Comparison of ENCODE assay signal across 10 cellular contexts in the genomic region with DNA sequence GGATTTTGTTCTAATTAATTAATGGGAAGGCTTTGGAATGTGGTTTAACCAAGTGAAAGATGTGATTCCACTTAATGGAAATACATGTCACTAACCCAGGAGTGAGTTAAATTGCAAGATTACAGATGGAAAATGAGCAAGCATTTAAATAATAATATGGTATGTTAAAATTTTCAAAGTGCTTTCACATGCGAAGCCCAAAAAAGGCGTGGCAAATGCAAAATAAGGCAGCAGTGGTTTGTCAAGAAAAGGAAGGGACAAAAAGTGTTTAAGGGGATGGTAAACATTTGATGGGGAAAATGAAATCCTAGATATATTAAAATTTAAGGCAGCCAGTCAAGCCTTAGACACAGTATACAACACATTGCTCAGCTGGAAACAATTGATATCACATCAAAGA. TPM values are rescaled to one million over a fixed set of nuclear protein-coding genes. Genes with fewer than 3 reads are reported as not detected.
DNase-seq lines count a peak whose midpoint lies in the region; ATAC-seq and TF ChIP-seq lines count a peak whose summit lies in the region.
"Had no signal": no experiment of that assay in that cellular context is flagged by ENCODE, and none has a peak within 500 bp of the region (broad histone marks: within the 10 kb centered on the region; RNA-seq: fewer than 3 reads in every experiment).

No MANE protein-coding gene starts in this region.

- intact Hi-C loops in activated naive CD4-positive, alpha-beta T cell treated with anti-CD3 and anti-CD28 coated beads for 36 hours (cut with micrococcal nuclease), result loop anchor here (5.0 kb wide), 1 partner anchor 314 kb away; the partner anchor contains the start of gene AP3S2
- intact Hi-C loops in PC-9 (cut with micrococcal nuclease; ENCODE audit: unreplicated experiment), result loop anchor here (10.0 kb wide), 1 partner anchor 243 kb away; the partner anchor contains the start of gene POLG

- 34% methylated on average over 2 of the region's 2 CpGs for WGBS in smooth muscle cell (ENCODE audit: low lambda C conversion rate)

- H3K27me3 Mint-ChIP-seq in activated naive CD4-positive, alpha-beta T cell treated with anti-CD3 and anti-CD28 coated beads, Interleukin-2, amount 10 ng/mL, durations not matched to agents 7 days and 5 days, result no peaks in the 10 kb centered on the region
- H3K27me3 Mint-ChIP-seq in activated naive CD4-positive, alpha-beta T cell treated with anti-CD3 and anti-CD28 coated beads for 36 hours (ENCODE audit: low read depth), result no peaks in the 10 kb centered on the region
- peaks cover 2% of the 10 kb centered on the region for H3K27me3 Mint-ChIP-seq in glutamatergic neuron (ENCODE audit: unreplicated experiment)

- peaks cover 24% of the 10 kb centered on the region for H3K4me1 ChIP-seq in PC-9 (replicated peaks; ENCODE audit: insufficient read depth)
- H3K4me1 ChIP-seq in smooth muscle cell (ENCODE audit: low read depth), result no peaks in the 10 kb centered on the region

- H4K20me1 ChIP-seq in PC-9 (ENCODE audit: insufficient read depth) (no peaks in the 10 kb centered on the region; the same call in 1 of the 2 replicates), smooth muscle cell (ENCODE audit: low read depth) (no peaks in the 10 kb centered on the region)

- BruUV-seq in PC-9 (replicated peaks; lab: Mats Ljungman, UMichigan), result no TSS peak

- H3K4me3 ChIP-seq in PC-9 (peak overlapping the region; percentile 53; the same call in 1 of the 2 replicates), smooth muscle cell (peak overlapping the region; percentile 16)

- peaks cover 45% of the 10 kb centered on the region for H3K4me1 Mint-ChIP-seq in activated naive CD4-positive, alpha-beta T cell treated with anti-CD3 and anti-CD28 coated beads, Interleukin-2, amount 10 ng/mL, durations not matched to agents 7 days and 5 days
- H3K4me1 Mint-ChIP-seq in activated naive CD4-positive, alpha-beta T cell treated with anti-CD3 and anti-CD28 coated beads for 36 hours (ENCODE audit: low read depth), result peaks cover 18% of the 10 kb centered on the region
- H3K4me1 Mint-ChIP-seq in glutamatergic neuron (ENCODE audit: low read depth, unreplicated experiment), result no peaks in the 10 kb centered on the region

- no peaks in the 10 kb centered on the region for H3K9me3 Mint-ChIP-seq in activated naive CD4-positive, alpha-beta T cell treated with anti-CD3 and anti-CD28 coated beads, Interleukin-2, amount 10 ng/mL, durations not matched to agents 7 days and 5 days
- no peaks in the 10 kb centered on the region for H3K9me3 Mint-ChIP-seq in activated naive CD4-positive, alpha-beta T cell treated with anti-CD3 and anti-CD28 coated beads for 36 hours
- H3K9me3 Mint-ChIP-seq in glutamatergic neuron (ENCODE audit: unreplicated experiment), result peaks cover 8% of the 10 kb centered on the region

- no peak overlapping the region for H3K9ac ChIP-seq in smooth muscle cell (ENCODE audit: low read depth)

- TF ChIP-seq CTCF in PC-9 (conservative IDR thresholded peaks at IDR 0.05) (no peak), smooth muscle cell (IDR thresholded peaks at IDR 0.05; ENCODE audit: borderline replicate concordance, insufficient read depth, poor library complexity, severe bottlenecking) (no peak), glutamatergic neuron (IDR thresholded peaks at IDR 0.05; ENCODE audit: partially characterized antibody, unreplicated experiment) (no peak)

- H3F3A ChIP-seq in PC-9 (ENCODE audit: insufficient read depth, low read depth) (no peaks in the 10 kb centered on the region; the same call in 1 of the 2 replicates), smooth muscle cell (ENCODE audit: low read depth) (no peaks in the 10 kb centered on the region)

- POLR2A ChIA-PET in PC-9 (lab: Charles Lee; ENCODE audit: unreplicated experiment), result no interaction called here

- H3K27me3 ChIP-seq in PC-9 (ENCODE audit: insufficient read depth, low read depth) (no peaks in the 10 kb centered on the region), smooth muscle cell (ENCODE audit: low read depth) (no peaks in the 10 kb centered on the region)

- H3K4me3 Mint-ChIP-seq in activated naive CD4-positive, alpha-beta T cell treated with anti-CD3 and anti-CD28 coated beads, Interleukin-2, amount 10 ng/mL, durations not matched to agents 7 days and 5 days, result peak overlapping the region; percentile 37
- H3K4me3 Mint-ChIP-seq in activated naive CD4-positive, alpha-beta T cell treated with anti-CD3 and anti-CD28 coated beads for 36 hours, result no peak overlapping the region
- no peak overlapping the region for H3K4me3 Mint-ChIP-seq in glutamatergic neuron (ENCODE audit: unreplicated experiment)

- no peak for DNase-seq in activated naive CD4-positive, alpha-beta T cell treated with anti-CD3 and anti-CD28 coated beads, Interleukin-2, amount 10 ng/mL, durations not matched to agents 7 days and 5 days
- no peak for DNase-seq in activated naive CD4-positive, alpha-beta T cell treated with anti-CD3 and anti-CD28 coated beads for 36 hours
- no peak for DNase-seq in PC-9
- peak; percentile 9 for DNase-seq in fibroblast of gingiva (ENCODE audit: low read depth)
- no peak for DNase-seq in smooth muscle cell (lab: John Stamatoyannopoulos, UW; ENCODE audit: unreplicated experiment)
- no peak for DNase-seq in nucleus accumbens (lab: John Stamatoyannopoulos, UW)
- no peak for DNase-seq in glutamatergic neuron
- DNase-seq: Right ventricle myocardium superior; stimulated activated naive CD4-positive, alpha-beta T cell had no signal

- no peak overlapping the region for H3K27ac ChIP-seq in PC-9
- H3K27ac ChIP-seq in smooth muscle cell (ENCODE audit: low read depth), result no peak overlapping the region

- H3K79me2 ChIP-seq in PC-9 (ENCODE audit: low read depth) (peaks cover 75% of the 10 kb centered on the region), smooth muscle cell (ENCODE audit: low read depth) (peaks cover 54% of the 10 kb centered on the region)

- H3K9me2 ChIP-seq in PC-9 (ENCODE audit: insufficient read depth), result no peaks in the 10 kb centered on the region

- no peak overlapping the region for H3K27ac Mint-ChIP-seq in activated naive CD4-positive, alpha-beta T cell treated with anti-CD3 and anti-CD28 coated beads, Interleukin-2, amount 10 ng/mL, durations not matched to agents 7 days and 5 days
- H3K27ac Mint-ChIP-seq in activated naive CD4-positive, alpha-beta T cell treated with anti-CD3 and anti-CD28 coated beads for 36 hours, result no peak overlapping the region
- no peak overlapping the region for H3K27ac Mint-ChIP-seq in glutamatergic neuron (ENCODE audit: unreplicated experiment)

- no peaks in the 10 kb centered on the region for H3K9me3 ChIP-seq in PC-9 (ENCODE audit: insufficient read depth, low read depth)
- no peaks in the 10 kb centered on the region for H3K9me3 ChIP-seq in smooth muscle cell (replicated peaks; ENCODE audit: low read depth)

- H3K36me3 ChIP-seq in PC-9 (ENCODE audit: low read depth), result no peaks in the 10 kb centered on the region; the same call in 1 of the 2 replicates
- H3K36me3 ChIP-seq in smooth muscle cell (ENCODE audit: low read depth), result no peaks in the 10 kb centered on the region

- ATAC-seq in GM21526 (IDR thresholded peaks at IDR 0.05; ENCODE audit: low FRiP score, unreplicated experiment), result no peak

- H3K36me3 Mint-ChIP-seq in activated naive CD4-positive, alpha-beta T cell treated with anti-CD3 and anti-CD28 coated beads, Interleukin-2, amount 10 ng/mL, durations not matched to agents 7 days and 5 days, result peaks cover 33% of the 10 kb centered on the region
- H3K36me3 Mint-ChIP-seq in activated naive CD4-positive, alpha-beta T cell treated with anti-CD3 and anti-CD28 coated beads for 36 hours (ENCODE audit: low read depth), result peaks cover 54% of the 10 kb centered on the region
- no peaks in the 10 kb centered on the region for H3K36me3 Mint-ChIP-seq in glutamatergic neuron (ENCODE audit: unreplicated experiment)

- CTCF ChIA-PET in activated naive CD4-positive, alpha-beta T cell treated with anti-CD3 and anti-CD28 coated beads, Interleukin-2, amount 10 ng/mL, durations not matched to agents 7 days and 5 days (lab: Charles Lee), result no interaction called here
- CTCF ChIA-PET in activated naive CD4-positive, alpha-beta T cell treated with anti-CD3 and anti-CD28 coated beads for 36 hours (lab: Charles Lee), result no interaction called here
- CTCF ChIA-PET in PC-9 (lab: Charles Lee), result no interaction called here

- H2AFZ ChIP-seq in PC-9 (0 out of 2 replicates have a peak overlapping the region, but pooled peaks have one; percentile 37), smooth muscle cell (ENCODE audit: low read depth) (peak overlapping the region; percentile 60)

- peak overlapping the region; percentile 91 for H3K4me2 ChIP-seq in PC-9
- H3K4me2 ChIP-seq in smooth muscle cell, result peak overlapping the region; percentile 80

RNA-seq across cellular contexts. Expression of gene TICRR, which starts 2.9 kb away (rescaled TPM):
- total RNA-seq in activated naive CD4-positive, alpha-beta T cell treated with anti-CD3 and anti-CD28 coated beads for 36 hours, result 10 to 100 TPM; 20.7 to 21.0 TPM
- total RNA-seq in PC-9 (2021) (17.8 and 23.6 TPM in 2 replicates), smooth muscle cell (2.5 and 2.6 TPM in 2 replicates), glutamatergic neuron (ENCODE audit: unreplicated experiment) (2.7 TPM)
- 1.3 and 2.5 TPM in 2 replicates for polyA plus RNA-seq in smooth muscle cell
